11 cellular contexts compared by ENCODE assay signal in the genomic region with DNA sequence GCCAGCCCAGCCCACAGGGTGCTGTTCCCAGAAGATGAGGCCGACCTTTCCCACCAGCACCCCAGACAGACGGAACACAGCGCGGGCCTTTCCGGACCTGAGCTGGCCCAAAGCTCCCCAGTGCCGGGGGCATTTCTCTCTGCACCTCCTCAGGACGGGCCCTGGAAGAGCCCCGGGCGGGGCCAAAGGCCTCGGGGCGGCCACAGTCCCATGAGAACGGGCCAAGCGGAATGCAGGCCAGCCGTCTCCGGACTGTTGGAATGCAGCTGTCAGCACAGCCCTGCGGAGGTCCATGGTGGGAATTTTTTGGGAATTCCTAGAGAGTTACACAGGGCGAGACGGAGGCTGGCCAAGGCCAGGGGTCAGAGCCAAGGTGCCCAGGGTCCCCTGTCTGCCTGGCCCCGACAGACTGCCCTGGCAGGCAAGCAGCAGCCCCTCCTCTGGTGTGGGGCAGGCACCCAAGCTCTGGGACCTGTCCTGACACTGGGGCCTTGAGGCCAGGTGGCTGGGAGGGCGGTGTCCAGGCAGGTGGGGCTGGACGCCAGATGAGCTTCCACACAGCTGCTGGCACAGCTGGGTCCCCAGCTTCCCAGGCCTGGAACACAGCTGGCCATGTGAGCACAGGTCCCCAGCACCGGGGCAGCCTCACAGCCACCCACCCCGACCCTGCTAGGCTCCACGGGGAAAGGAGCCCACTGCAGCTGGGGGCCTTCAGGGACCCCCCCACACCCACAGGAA.
DNase-seq lines count a peak whose midpoint lies in the region; TF ChIP-seq lines count a peak whose summit lies in the region.
"Had no signal": no experiment of that assay in that cellular context is flagged by ENCODE, and none has a peak within 500 bp of the region (broad histone marks: within the 10 kb centered on the region; RNA-seq: fewer than 3 reads in every experiment).

No MANE protein-coding gene starts in this region.

- TF ChIP-seq EP300 in tibial nerve (IDR thresholded peaks at IDR 0.05) = no peak

- no peaks in the 10 kb centered on the region for H3K36me3 ChIP-seq in SJCRH30
- no peaks in the 10 kb centered on the region for H3K36me3 ChIP-seq in osteoblast (ENCODE audit: insufficient read depth, low read length)
- H3K36me3 ChIP-seq in tibial nerve = no peaks in the 10 kb centered on the region

- TF ChIP-seq CTCF in fibroblast of the aortic adventitia (IDR thresholded peaks at IDR 0.05; ENCODE audit: insufficient read depth, low read length) (no peak), osteoblast (IDR thresholded peaks at IDR 0.05; ENCODE audit: extremely low read depth, low read depth, low read length) (no peak), tibial nerve (IDR thresholded peaks at IDR 0.05) (no peak), GM13977 (IDR thresholded peaks at IDR 0.05; ENCODE audit: extremely low read depth, insufficient read depth, missing control alignments) (no peak)

- TF ChIP-seq POLR2A in tibial nerve (IDR thresholded peaks at IDR 0.05) = no peak

- in situ Hi-C loops in GM13977 (cut with MboI; ENCODE audit: low pct_unique_long_range_greater_than_20kb, low sequenced_read_pairs, unreplicated experiment) = no loop called here

- no peaks in the 10 kb centered on the region for H4K20me1 ChIP-seq in osteoblast (ENCODE audit: insufficient read depth, low read length)

- WGBS in tibial nerve, 2 donors = 59 to 68% methylated on average over 13 to 19 of the region's 24 CpGs

- H3K79me2 ChIP-seq in osteoblast (ENCODE audit: insufficient read depth, low read length) = no peaks in the 10 kb centered on the region

- no peak overlapping the region for H2AFZ ChIP-seq in osteoblast (ENCODE audit: low read length)

- H3K27me3 ChIP-seq in SJCRH30 (peaks cover 68% of the 10 kb centered on the region), osteoblast (ENCODE audit: insufficient read depth, low read length) (no peaks in the 10 kb centered on the region), tibial nerve (no peaks in the 10 kb centered on the region)

- H3K4me1 ChIP-seq in SJCRH30 (peaks cover 25% of the 10 kb centered on the region), osteoblast (ENCODE audit: insufficient read depth, low read length) (peaks cover 44% of the 10 kb centered on the region), tibial nerve (peaks cover 0 to 26% (median 4%) of the 10 kb centered on the region in 4 donors)

- H3K4me3 ChIP-seq in SJCRH30 = no peak overlapping the region
- H3K4me3 ChIP-seq in fibroblast of the aortic adventitia (ENCODE audit: low read depth, low read length) = no peak overlapping the region
- H3K4me3 ChIP-seq in osteoblast (ENCODE audit: insufficient read depth, low read length) = no peak overlapping the region
- no peak overlapping the region for H3K4me3 ChIP-seq in tibial nerve

- no peak overlapping the region for H3K27ac ChIP-seq in SJCRH30
- H3K27ac ChIP-seq in osteoblast (ENCODE audit: low read depth, low read length) = no peak overlapping the region
- H3K27ac ChIP-seq in tibial nerve = no peak overlapping the region

- H3K9me3 ChIP-seq in SJCRH30 (replicated peaks) = no peaks in the 10 kb centered on the region
- no peaks in the 10 kb centered on the region for H3K9me3 ChIP-seq in osteoblast (ENCODE audit: low read depth, low read length)
- no peaks in the 10 kb centered on the region for H3K9me3 ChIP-seq in tibial nerve

- peak overlapping the region; percentile 23 for H3K4me2 ChIP-seq in osteoblast (ENCODE audit: insufficient read depth, low read length)

- peak; percentile 77 for DNase-seq in ELR (ENCODE audit: low read depth)
- peak; percentile 55 to 66 for DNase-seq in SJCRH30
- DNase-seq in fibroblast of the aortic adventitia (ENCODE audit: low read depth) = peak; percentile 78
- peak; percentile 96 for DNase-seq in osteoblast (ENCODE audit: insufficient read length, low spot score, missing footprints)
- DNase-seq in tibial nerve (ENCODE audit: low spot score in 2 of 2) = no peak
- no peak for DNase-seq in GM19240 (ENCODE audit: insufficient read length, low spot score)
- DNase-seq in middle frontal gyrus (ENCODE audit: extremely low spot score, low spot score) = no peak
- no peak for DNase-seq in GM13977 (ENCODE audit: low spot score)
- DNase-seq: activated CD4-positive, alpha-beta T cell treated with anti-CD3 and anti-CD28 coated beads, Interleukin-2, amount 10 ng/mL, durations not matched to agents 24 days and 14 days; activated effector memory CD4-positive, alpha-beta T cell treated with anti-CD3 and anti-CD28 coated beads, Interleukin-2, amount 50 U/mL, for 16 hours; natural killer cell had no signal

Comparison
In these comparisons a context has a peak if more than half of its experiments do, and no peak if none do; other contexts are left out.
1. DNase-seq: peak in ELR (single experiment), SJCRH30 (2 of 2), fibroblast of the aortic adventitia (single experiment) and osteoblast (single experiment); none in tibial nerve (0 of 2), GM19240 (single experiment), middle frontal gyrus (single experiment) and GM13977 (single experiment).